ENCODE assay signal across 8 cellular contexts in genomic region chr5:39274388-39275085, GRCh38. TPM values are rescaled to one million over a fixed set of nuclear protein-coding genes. Genes with fewer than 3 reads are reported as not detected.
A peak's percentile ranks its signal among the peaks of the same experiment; 100 is the strongest.
DNase-seq lines count a peak whose midpoint lies in the region; ATAC-seq, FAIRE-seq and TF ChIP-seq lines count a peak whose summit lies in the region.

No MANE protein-coding gene starts in this region.

- no peak for TF ChIP-seq RAD21 in K562 (CRISPR knock-in tag; conservative IDR thresholded peaks at IDR 0.05 in 1 of 2, IDR thresholded peaks at IDR 0.05 in 1 of 2)

- in situ Hi-C loops in K562 (cut with MboI), result loop anchor here (5.0 kb wide), 1 partner anchor 57 kb away; the partner anchor contains the start of gene FYB1

- no peak overlapping the region for H4K8ac ChIP-seq in neuronal stem cell (ENCODE audit: low read depth, low read length)

- peak; percentile 84 for ATAC-seq in GM21360 (IDR thresholded peaks at IDR 0.05; ENCODE audit: unreplicated experiment)
- peak; percentile 87 for ATAC-seq in HG03571 (IDR thresholded peaks at IDR 0.05; ENCODE audit: unreplicated experiment)
- no peak; the same call in 2 of the 3 replicates for ATAC-seq in K562

- H2BK12ac ChIP-seq in neuronal stem cell (ENCODE audit: low read length), result no peak overlapping the region

- TF ChIP-seq POLR2A in K562 (conservative IDR thresholded peaks at IDR 0.05), result no peak
- TF ChIP-seq POLR2A in spleen (IDR thresholded peaks at IDR 0.05), result no peak

- no peaks in the 10 kb centered on the region for H3K79me1 ChIP-seq in neuronal stem cell (ENCODE audit: low read depth, low read length)

- H2AFZ ChIP-seq in K562 (ENCODE audit: low read depth, low read length) (peak overlapping the region; percentile 84), neuronal stem cell (ENCODE audit: low read length) (no peak overlapping the region)

- H3K27me3 ChIP-seq in K562 (ENCODE audit: control insufficient read depth in 2 of 2, insufficient read depth in 2 of 2, low read length in 2 of 2) (no peaks in the 10 kb centered on the region), spleen (replicated peaks in 1 of 7) (no peaks in the 10 kb centered on the region), neuronal stem cell (ENCODE audit: control insufficient read depth in 3 of 3, insufficient read depth in 3 of 3, low read depth in 1 of 3, low read length in 3 of 3) (no peaks in the 10 kb centered on the region)

- no peak overlapping the region for H4K91ac ChIP-seq in neuronal stem cell (ENCODE audit: low read depth, low read length, poor library complexity)

- H3K4me2 ChIP-seq in K562 (ENCODE audit: insufficient read depth, low read length) (no peak overlapping the region), neuronal stem cell (ENCODE audit: insufficient read depth, low read length, poor library complexity, severe bottlenecking) (no peak overlapping the region)

- H2BK15ac ChIP-seq in neuronal stem cell (ENCODE audit: low read length), result no peak overlapping the region

- H3K4me1 ChIP-seq in K562 (replicated peaks in 1 of 2; ENCODE audit: control insufficient read depth in 2 of 2, insufficient read depth in 2 of 2, low read length in 2 of 2) (peaks cover 3 to 9% of the 10 kb centered on the region in 2 experiments; a peak in 4 of 5 replicates), spleen (peaks cover 15 to 60% (median 52%) of the 10 kb centered on the region in 6 donors), neuronal stem cell (ENCODE audit: control insufficient read depth in 2 of 2, insufficient read depth in 1 of 2, low read depth in 1 of 2, low read length in 2 of 2) (no peaks in the 10 kb centered on the region)

- H3K9ac ChIP-seq in K562 (ENCODE audit: insufficient read depth in 1 of 2, low read depth in 2 of 2, low read length in 2 of 2) (no peak overlapping the region), neuronal stem cell (ENCODE audit: low read depth, low read length, poor library complexity) (no peak overlapping the region)

- intact Hi-C loops in K562 (cut with micrococcal nuclease) (no loop called here), spleen (cut with DNase I; ENCODE audit: low total_unique reads) (no loop called here)

- H3K4me3 ChIP-seq in K562 (no peak overlapping the region), spleen (peak overlapping the region in 5 of 8 donors; percentile 17 to 57 (median 25)), neuronal stem cell (ENCODE audit: low read length in 2 of 2) (no peak overlapping the region), coronary artery (no peak overlapping the region)

- no peaks in the 10 kb centered on the region for H3K79me2 ChIP-seq in K562 (ENCODE audit: control insufficient read depth, insufficient read depth, low read length)

- no peaks in the 10 kb centered on the region for H3K9me3 ChIP-seq in K562 (replicated peaks; ENCODE audit: control insufficient read depth, insufficient read depth, low read depth, low read length)
- no peaks in the 10 kb centered on the region for H3K9me3 ChIP-seq in spleen
- H3K9me3 ChIP-seq in neuronal stem cell (replicated peaks in 1 of 2; ENCODE audit: control insufficient read depth in 2 of 2, insufficient read depth in 1 of 2, low read depth in 1 of 2, low read length in 2 of 2), result no peaks in the 10 kb centered on the region

- H3K18ac ChIP-seq in neuronal stem cell (ENCODE audit: low read length), result no peak overlapping the region

- no TSS peak for BruUV-seq in K562 (replicated peaks; lab: Mats Ljungman, UMichigan)

- TF ChIP-seq CTCF in K562 (IDR thresholded peaks at IDR 0.05 in 2 of 3, conservative IDR thresholded peaks at IDR 0.05 in 1 of 3; ENCODE audit: insufficient read depth in 2 of 3, low read depth in 1 of 3, low read length in 3 of 3), result no peak
- TF ChIP-seq CTCF in spleen (IDR thresholded peaks at IDR 0.05 in 8 of 11, conservative IDR thresholded peaks at IDR 0.05 in 3 of 11), result no peak
- no peak for TF ChIP-seq CTCF in coronary artery (IDR thresholded peaks at IDR 0.05)

- H2BK120ac ChIP-seq in neuronal stem cell (ENCODE audit: low read depth, low read length), result no peak overlapping the region

- no peak overlapping the region for H2BK5ac ChIP-seq in neuronal stem cell (ENCODE audit: low read length)

- WGBS in K562 (ENCODE audit: insufficient coverage, low coverage, missing lambda C conversion rate), result 31% methylated on average over 3 of the region's 3 CpGs
- WGBS in spleen, 5 donors, result 23 to 40% (median 29%) methylated on average over 3 of the region's 3 CpGs
- WGBS in neuronal stem cell (ENCODE audit: extremely low coverage in 2 of 2, insufficient read length in 2 of 2, insufficient replicate concordance in 1 of 2), 2 donors, result no CpG with 5 or more reads among the region's 3 CpGs

- DNase-seq in EL (peak; percentile 18), K562 (ENCODE audit: extremely low read depth in 1 of 4, low spot score in 3 of 4) (no peak), spleen (no peak), neuronal stem cell (ENCODE audit: low spot score) (no peak), coronary artery (ENCODE audit: low spot score) (no peak)
- DNase-seq in activated CD4-positive, CD25-positive, alpha-beta regulatory T cell (lab: John Stamatoyannopoulos, UW), result no peak

- peak; percentile 46 for FAIRE-seq in K562 (lab: Jason Lieb, UNC)

- no peaks in the 10 kb centered on the region for H3K36me3 ChIP-seq in K562 (ENCODE audit: control insufficient read depth, insufficient read depth, low read length)
- H3K36me3 ChIP-seq in spleen, result no peaks in the 10 kb centered on the region
- H3K36me3 ChIP-seq in neuronal stem cell (replicated peaks in 1 of 2; ENCODE audit: control insufficient read depth in 2 of 2, insufficient read depth in 2 of 2, low read length in 2 of 2), result no peaks in the 10 kb centered on the region

- no peak for TF ChIP-seq EP300 in K562 (IDR thresholded peaks at IDR 0.05; ENCODE audit: low read length)

- no peaks in the 10 kb centered on the region for H4K20me1 ChIP-seq in K562 (replicated peaks; ENCODE audit: control insufficient read depth, insufficient read depth, low read length)

- no peak overlapping the region for H2AK5ac ChIP-seq in neuronal stem cell (ENCODE audit: low read depth, low read length)

- POLR2A ChIA-PET in K562 (lab: Yijun Ruan, JAX), result interaction anchor here (0.8 kb wide), 1 partner anchor 105 kb away, joined by 3 read pairs; no protein-coding TSS in a partner anchor

- H3K27ac ChIP-seq in K562 (ENCODE audit: extremely low read depth, low read depth, low read length) (peak overlapping the region; percentile 38; the same call in 1 of the 3 replicates), spleen (peak overlapping the region; percentile 70 to 93 (median 86)), neuronal stem cell (replicated peaks; ENCODE audit: low read length) (no peak overlapping the region), coronary artery (peak overlapping the region in 1 of 2 donors; percentile 17)

- no peak overlapping the region for H3K4ac ChIP-seq in neuronal stem cell (ENCODE audit: low read length)

- no peak overlapping the region for H3K14ac ChIP-seq in neuronal stem cell (ENCODE audit: low read length)

- H3K9me1 ChIP-seq in K562 (ENCODE audit: control insufficient read depth, insufficient read depth, low read length), result no peaks in the 10 kb centered on the region

- no peak overlapping the region for H3K23ac ChIP-seq in neuronal stem cell (ENCODE audit: low read depth, low read length, poor library complexity)

- CTCF ChIA-PET in K562 (lab: Yijun Ruan, JAX; ENCODE audit: low intra/inter-chr PET ratio), result no interaction called here

TF ChIP-seq in K562, 482 proteins besides CTCF, POLR2A, EP300 and RAD21 (continues in another document):
- TF ChIP-seq ZNF140 (CRISPR knock-in tag; IDR thresholded peaks at IDR 0.05) (no peak), ZNF316 (IDR thresholded peaks at IDR 0.05) (peak; percentile 8; the same call in 1 of the 2 replicates), ELF1 (tag; IDR thresholded peaks at IDR 0.05) (peak; percentile 79)

RNA-seq across cellular contexts. Expression of gene FYB1, which starts 55.2 kb away (rescaled TPM):
- 2.9 and 14.8 TPM in 2 replicates for total RNA-seq in K562 (2011; cell fraction: chromatin; rRNA removed; ENCODE audit: low replicate concordance)
- 0.67 and 2.2 TPM in 2 replicates for total RNA-seq in K562 (2011; cell fraction: nucleolus; rRNA removed)
- 5.6 and 6.0 TPM in 2 replicates for total RNA-seq in K562 (2011; cell fraction: nucleoplasm; rRNA removed)
- total RNA-seq in K562 (2014; rRNA removed) (6.7 TPM in 2 replicates), K562 (2014; rRNA removed; fragmentation: Illumina TruSeq; extraction: Trizol) (15.6 and 16.5 TPM in 2 replicates), K562 (2015; rRNA removed; fragmentation: Illumina TruSeq; extraction: Trizol) (28.1 and 31.5 TPM in 2 replicates), K562 (2021) (17.4 and 22.5 TPM in 2 replicates), spleen (100 to 1,000 TPM; 178 to 287 (median 228) TPM)
- polyA plus RNA-seq in K562 (2011; rRNA removed) (4.7 and 25.4 TPM in 2 replicates), K562 (2014; fragmentation: Illumina TruSeq; extraction: Trizol) (13.7 and 18.4 TPM in 2 replicates), K562 (2014; fragmentation: Nextera tagmentation; extraction: Ambion mirVana) (1 to 10 TPM; 9.4 to 9.7 TPM), K562 (2014; rRNA removed) (7.4 and 8.0 TPM in 2 replicates), spleen (10 to 100 TPM; 21.0 to 26.3 (median 23.3) TPM)
- polyA plus RNA-seq in K562 (2011; cell fraction: cytosol; rRNA removed), result 0.85 and 9.2 TPM in 2 replicates
- 5.6 and 40.9 TPM in 2 replicates for polyA plus RNA-seq in K562 (2011; cell fraction: nucleus; rRNA removed)
- polyA plus RNA-seq in K562 (2012), result 20.9 and 22.7 TPM in 2 replicates
- polyA minus RNA-seq in K562 (2011; rRNA and poly(A)+ RNA removed), result 4.0 and 45.3 TPM in 2 replicates
- 2.4 and 15.2 TPM in 2 replicates for polyA minus RNA-seq in K562 (2011; cell fraction: cytosol; rRNA and poly(A)+ RNA removed)
- polyA minus RNA-seq in K562 (2011; cell fraction: nucleus; rRNA and poly(A)+ RNA removed), result 5.4 and 62.8 TPM in 2 replicates
- not detected for polyA plus RNA-seq in neuronal stem cell (2013, experiment 1 of 2)
- not detected for polyA plus RNA-seq in neuronal stem cell (2013, experiment 2 of 2)

Comparison
In these comparisons a context has a peak if more than half of its experiments do, and no peak if none do; other contexts are left out.
1. H3K4me3 ChIP-seq: peak in spleen (5 of 8); none in K562 (single experiment), neuronal stem cell (0 of 2) and coronary artery (single experiment).
2. RNA of gene FYB1, which starts 55.2 kb away (total RNA-seq): 178 to 287 TPM in spleen; 0.67 to 31.5 TPM in K562; every median in the first group is over 4 times any median in the second.